Comparison of ENCODE assay signal across 3 cellular contexts in genomic region chr7:72019436-72019835, GRCh38.
"Had no signal": no experiment of that assay in that cellular context is flagged by ENCODE, and none has a peak within 500 bp of the region (broad histone marks: within the 10 kb centered on the region; RNA-seq: fewer than 3 reads in every experiment).

No MANE protein-coding gene starts in this region.

- ATAC-seq: GM12878 had no signal

- DNase-seq: GDM1, GF-D8 had no signal

- H3K4me3 ChIP-seq: GM12878 had no signal
